Comparison of ENCODE assay signal across 24 cellular contexts in genomic region chr19:56174550-56174949, GRCh38. TPM values are rescaled to one million over a fixed set of nuclear protein-coding genes. Genes with fewer than 3 reads are reported as not detected.
"Had no signal": no experiment of that assay in that cellular context is flagged by ENCODE, and none has a peak within 500 bp of the region (broad histone marks: within the 10 kb centered on the region; RNA-seq: fewer than 3 reads in every experiment).

No MANE protein-coding gene starts in this region.

- ATAC-seq: activated T-cell treated with anti-CD3 and anti-CD28 coated beads, Interleukin-2, amount 50 U/mL, for 72 hours; stimulated activated effector memory CD8-positive, alpha-beta T cell treated with anti-CD3 and anti-CD28 coated beads, Interleukin-12 subunit alpha, Interleukin-12 subunit beta, amount 100 ng/mL, for 72 hours had no signal

- H3K79me2 ChIP-seq: parathyroid adenoma had no signal

- H3K9ac ChIP-seq: parathyroid adenoma had no signal

- H3K36me3 ChIP-seq: esophagus muscularis mucosa, right lobe of liver, stomach, suprapubic skin, tibial nerve had no signal

- H2AFZ ChIP-seq: parathyroid adenoma had no signal

- FAIRE-seq: frontal cortex, islet of Langerhans had no signal

- H3K27ac ChIP-seq: coronary artery, esophagus muscularis mucosa, parathyroid adenoma, right lobe of liver, skin epidermis, stomach, suprapubic skin, tibial nerve had no signal

- H3K4me3 ChIP-seq: coronary artery, esophagus muscularis mucosa, right lobe of liver, skin epidermis, stomach, suprapubic skin, tibial nerve had no signal

- H3K9me3 ChIP-seq: esophagus muscularis mucosa, right lobe of liver, stomach, suprapubic skin, tibial nerve had no signal

- H3K27me3 ChIP-seq: right lobe of liver had no signal

- DNase-seq: activated CD4-positive, alpha-beta memory T cell treated with anti-CD3 and anti-CD28 coated beads, Interleukin-2, amount 10 ng/mL, durations not matched to agents 7 days and 5 days; activated CD4-positive, alpha-beta T cell treated with anti-CD3 and anti-CD28 coated beads, Interleukin-2, amount 10 ng/mL, durations not matched to agents 24 days and 14 days; activated effector memory CD4-positive, alpha-beta T cell treated with Interleukin-2 at 50 U/mL for 16 hours; activated naive CD4-positive, alpha-beta T cell treated with anti-CD3 and anti-CD28 coated beads for 36 hours; activated naive CD8-positive, alpha-beta T cell treated with anti-CD3 and anti-CD28 coated beads, Interleukin-2, amount 10 ng/mL, durations not matched to agents 7 days and 5 days; activated T-cell treated with anti-CD3 and anti-CD28 coated beads, Interleukin-2, amount 50 U/mL, for 72 hours; amygdala; cerebellar nuclear complex; hippocampal formation; right lobe of liver; stimulated activated CD4-positive, alpha-beta T cell treated with anti-CD3 and anti-CD28 coated beads, Interleukin-1b, Interleukin-23, amount 100 ng/mL, for 48 hours; stomach had no signal

- H3K4me1 ChIP-seq: parathyroid adenoma, suprapubic skin had no signal

RNA-seq across cellular contexts. Expression of gene GALP, which starts 1.3 kb away (rescaled TPM):
- total RNA-seq: activated CD4-positive, alpha-beta memory T cell treated with anti-CD3 and anti-CD28 coated beads, Interleukin-2, amount 10 ng/mL, durations not matched to agents 7 days and 5 days; activated CD4-positive, alpha-beta T cell treated with anti-CD3 and anti-CD28 coated beads, Interleukin-2, amount 10 ng/mL, durations not matched to agents 24 days and 14 days; activated naive CD4-positive, alpha-beta T cell treated with anti-CD3 and anti-CD28 coated beads for 36 hours; activated naive CD8-positive, alpha-beta T cell treated with anti-CD3 and anti-CD28 coated beads, Interleukin-2, amount 10 ng/mL, durations not matched to agents 7 days and 5 days; activated T-cell treated with anti-CD3 and anti-CD28 coated beads, Interleukin-2, amount 50 U/mL, for 72 hours; esophagus muscularis mucosa; lower leg skin; natural killer cell treated with Interleukin-12 subunit alpha and Interleukin-12 subunit beta and Interleukin-15 and Interleukin-18, amount 100 ng/mL, for 72 hours; stomach; suprapubic skin; tibial nerve; urinary bladder had no signal
- polyA plus RNA-seq: stomach, urinary bladder had no signal

RNA-seq across cellular contexts. Expression of gene ZSCAN5B, which starts 23.0 kb away (rescaled TPM):
- total RNA-seq: activated CD4-positive, alpha-beta memory T cell treated with anti-CD3 and anti-CD28 coated beads, Interleukin-2, amount 10 ng/mL, durations not matched to agents 7 days and 5 days; activated CD4-positive, alpha-beta T cell treated with anti-CD3 and anti-CD28 coated beads, Interleukin-2, amount 10 ng/mL, durations not matched to agents 24 days and 14 days; activated naive CD4-positive, alpha-beta T cell treated with anti-CD3 and anti-CD28 coated beads for 36 hours; activated T-cell treated with anti-CD3 and anti-CD28 coated beads, Interleukin-2, amount 50 U/mL, for 72 hours; frontal cortex; lower leg skin; natural killer cell treated with Interleukin-12 subunit alpha and Interleukin-12 subunit beta and Interleukin-15 and Interleukin-18, amount 100 ng/mL, for 72 hours; right lobe of liver; stomach; suprapubic skin; tibial nerve; urinary bladder had no signal
- polyA plus RNA-seq: stomach, urinary bladder had no signal

RNA-seq across cellular contexts. Expression of gene ZSCAN5C, which starts 27.5 kb away (rescaled TPM):
- total RNA-seq: activated CD4-positive, alpha-beta memory T cell treated with anti-CD3 and anti-CD28 coated beads, Interleukin-2, amount 10 ng/mL, durations not matched to agents 7 days and 5 days; activated CD4-positive, alpha-beta T cell treated with anti-CD3 and anti-CD28 coated beads, Interleukin-2, amount 10 ng/mL, durations not matched to agents 24 days and 14 days; activated naive CD4-positive, alpha-beta T cell treated with anti-CD3 and anti-CD28 coated beads for 36 hours; activated naive CD8-positive, alpha-beta T cell treated with anti-CD3 and anti-CD28 coated beads, Interleukin-2, amount 10 ng/mL, durations not matched to agents 7 days and 5 days; activated T-cell treated with anti-CD3 and anti-CD28 coated beads, Interleukin-2, amount 50 U/mL, for 72 hours; esophagus muscularis mucosa; frontal cortex; lower leg skin; natural killer cell treated with Interleukin-12 subunit alpha and Interleukin-12 subunit beta and Interleukin-15 and Interleukin-18, amount 100 ng/mL, for 72 hours; right lobe of liver; stomach; suprapubic skin; tibial nerve; urinary bladder had no signal
- polyA plus RNA-seq: stomach, urinary bladder had no signal
